ENCODE assay signal across 27 cellular contexts in the genomic region with DNA sequence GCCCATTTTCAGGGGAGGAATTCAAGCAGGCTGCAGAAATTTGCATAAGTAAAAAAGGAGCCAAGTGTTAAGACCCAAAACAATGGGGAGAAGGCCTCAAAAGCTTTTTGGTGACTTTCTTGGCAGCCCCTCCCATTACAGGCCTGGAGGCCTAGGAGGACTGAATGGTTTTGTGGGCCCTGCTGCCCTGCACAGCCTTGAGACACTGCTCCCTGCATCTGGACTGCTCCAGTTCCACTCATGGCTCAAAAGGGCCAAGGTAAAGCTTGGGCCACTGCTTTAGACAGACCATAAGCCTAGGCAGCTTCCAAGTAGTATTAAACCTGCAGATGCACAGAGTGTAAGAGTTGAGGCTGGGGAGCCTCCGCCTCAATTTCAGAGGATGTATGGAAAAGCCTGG.
DNase-seq lines count a peak whose midpoint lies in the region; ATAC-seq, FAIRE-seq and TF ChIP-seq lines count a peak whose summit lies in the region.
"Had no signal": no experiment of that assay in that cellular context is flagged by ENCODE, and none has a peak within 500 bp of the region (broad histone marks: within the 10 kb centered on the region; RNA-seq: fewer than 3 reads in every experiment).

No MANE protein-coding gene starts in this region.

- H3K27me3 ChIP-seq in bronchial epithelial cell (ENCODE audit: control insufficient read depth, insufficient read depth, low read length) (no peaks in the 10 kb centered on the region), SJCRH30 (no peaks in the 10 kb centered on the region)
- H3K27me3 ChIP-seq: BLaER1 treated with 17β-estradiol and CSF1 and Interleukin-3, amounts not matched to agents 10 nM and 100 nM had no signal

- no peak overlapping the region for H3K4me2 ChIP-seq in A549
- H3K4me2 ChIP-seq: BLaER1 treated with 17β-estradiol and CSF1 and Interleukin-3, amounts not matched to agents 10 nM and 100 nM had no signal

- BruUV-seq in Calu3 (replicated peaks; lab: Mats Ljungman, UMichigan) = no TSS peak

- H3K4me3 ChIP-seq in A549 = no peak overlapping the region
- H3K4me3 ChIP-seq in HEK293 (ENCODE audit: low read depth, low read length) = no peak overlapping the region
- H3K4me3 ChIP-seq in bronchial epithelial cell (ENCODE audit: low read depth, low read length) = no peak overlapping the region
- H3K4me3 ChIP-seq in SJCRH30 = no peak overlapping the region
- H3K4me3 ChIP-seq: GM12878 had no signal

- peak; percentile 38 for DNase-seq in activated naive CD8-positive, alpha-beta T cell treated with anti-CD3 and anti-CD28 coated beads, Interleukin-2, amount 50 U/mL, for 24 hours
- DNase-seq in activated naive CD8-positive, alpha-beta T cell treated with anti-CD3 and anti-CD28 coated beads for 36 hours = no peak
- DNase-seq in A549 (ENCODE audit: low read depth in 1 of 2, low spot score in 1 of 2) (no peak), bronchial epithelial cell (ENCODE audit: low read depth) (no peak), Calu3 (no peak), SJCRH30 (no peak), NCI-H128 (lab: John Stamatoyannopoulos, UW; ENCODE audit: unreplicated experiment) (no peak)
- DNase-seq: 8988T; AML-193; Caco-2; CD4-positive, alpha-beta T cell; DMS 273 treated with DMSO at 0.1 percent for 48 hours; DMS153; DMS53; DMS79; DND-41; EL; GDM1 had no signal

- no peak overlapping the region for H3K27ac Mint-ChIP-seq in activated naive CD8-positive, alpha-beta T cell treated with anti-CD3 and anti-CD28 coated beads, Interleukin-2, amount 50 U/mL, for 24 hours
- H3K27ac Mint-ChIP-seq in activated naive CD8-positive, alpha-beta T cell treated with anti-CD3 and anti-CD28 coated beads for 36 hours = no peak overlapping the region
- no peak overlapping the region for H3K27ac Mint-ChIP-seq in Calu3 (ENCODE audit: unreplicated experiment)
- H3K27ac Mint-ChIP-seq: B cell; CD4-positive, alpha-beta T cell; CD8-positive, alpha-beta T cell had no signal

- H3K4me1 Mint-ChIP-seq in activated naive CD8-positive, alpha-beta T cell treated with anti-CD3 and anti-CD28 coated beads, Interleukin-2, amount 50 U/mL, for 24 hours = peaks cover 57% of the 10 kb centered on the region
- H3K4me1 Mint-ChIP-seq in activated naive CD8-positive, alpha-beta T cell treated with anti-CD3 and anti-CD28 coated beads for 36 hours = peaks cover 22% of the 10 kb centered on the region
- H3K4me1 Mint-ChIP-seq in Calu3 (ENCODE audit: low read depth, unreplicated experiment) = no peaks in the 10 kb centered on the region

- POLR2A ChIA-PET in A549 (lab: Yijun Ruan, JAX) (no interaction called here), HEK293 (lab: Yijun Ruan, JAX) (no interaction called here)

- no peak for TF ChIP-seq EP300 in A549 (IDR thresholded peaks at IDR 0.05)

- H3K4me3 Mint-ChIP-seq in activated naive CD8-positive, alpha-beta T cell treated with anti-CD3 and anti-CD28 coated beads, Interleukin-2, amount 50 U/mL, for 24 hours = no peak overlapping the region
- H3K4me3 Mint-ChIP-seq in activated naive CD8-positive, alpha-beta T cell treated with anti-CD3 and anti-CD28 coated beads for 36 hours = no peak overlapping the region
- H3K4me3 Mint-ChIP-seq in Calu3 (ENCODE audit: low read depth, unreplicated experiment) = no peak overlapping the region
- H3K4me3 Mint-ChIP-seq: B cell; CD4-positive, alpha-beta T cell; CD8-positive, alpha-beta T cell had no signal

- H3K27ac ChIP-seq in A549 = no peak overlapping the region
- H3K27ac ChIP-seq in HEK293 (ENCODE audit: extremely low read depth, low read depth, low read length) = no peak overlapping the region
- no peak overlapping the region for H3K27ac ChIP-seq in SJCRH30
- H3K27ac ChIP-seq: BLaER1 treated with 17β-estradiol and CSF1 and Interleukin-3, amounts not matched to agents 10 nM and 100 nM; C4-2B had no signal

- H3K4me1 ChIP-seq in A549 = no peaks in the 10 kb centered on the region
- no peaks in the 10 kb centered on the region for H3K4me1 ChIP-seq in HEK293 (ENCODE audit: control insufficient read depth, insufficient read depth, low read length)
- H3K4me1 ChIP-seq in SJCRH30 = no peaks in the 10 kb centered on the region
- H3K4me1 ChIP-seq: Caco-2 had no signal

- TF ChIP-seq POLR2A in A549 (IDR thresholded peaks at IDR 0.05; ENCODE audit: low read length) = no peak

- H3K9me3 Mint-ChIP-seq in activated naive CD8-positive, alpha-beta T cell treated with anti-CD3 and anti-CD28 coated beads, Interleukin-2, amount 50 U/mL, for 24 hours = peaks cover 19% of the 10 kb centered on the region
- H3K9me3 Mint-ChIP-seq in activated naive CD8-positive, alpha-beta T cell treated with anti-CD3 and anti-CD28 coated beads for 36 hours = peaks cover 21% of the 10 kb centered on the region
- H3K9me3 Mint-ChIP-seq in Calu3 (ENCODE audit: low read depth, unreplicated experiment) = no peaks in the 10 kb centered on the region
- H3K9me3 Mint-ChIP-seq: CD4-positive, alpha-beta T cell; CD8-positive, alpha-beta T cell had no signal

- WGBS in A549 (ENCODE audit: missing lambda C conversion rate) = no CpG with 5 or more reads among the region's 1 CpG

- no peak for TF ChIP-seq CTCF in A549 (IDR thresholded peaks at IDR 0.05)
- no peak for TF ChIP-seq CTCF in HEK293 (tag by site-specific recombination; IDR thresholded peaks at IDR 0.05)
- TF ChIP-seq CTCF in bronchial epithelial cell (IDR thresholded peaks at IDR 0.05; ENCODE audit: insufficient read depth, low read length, severe bottlenecking) = no peak
- TF ChIP-seq CTCF in Calu3 (IDR thresholded peaks at IDR 0.05; ENCODE audit: unreplicated experiment) = no peak

- H3K9me3 ChIP-seq in A549 (no peaks in the 10 kb centered on the region), HEK293 (ENCODE audit: control insufficient read depth, insufficient read depth, low read depth, low read length) (no peaks in the 10 kb centered on the region), SJCRH30 (replicated peaks) (no peaks in the 10 kb centered on the region)
- H3K9me3 ChIP-seq: Caco-2 had no signal

- intact Hi-C loops in Calu3 (cut with micrococcal nuclease; ENCODE audit: unreplicated experiment) = no loop called here

- H3K27me3 Mint-ChIP-seq in activated naive CD8-positive, alpha-beta T cell treated with anti-CD3 and anti-CD28 coated beads, Interleukin-2, amount 50 U/mL, for 24 hours = no peaks in the 10 kb centered on the region
- H3K27me3 Mint-ChIP-seq in activated naive CD8-positive, alpha-beta T cell treated with anti-CD3 and anti-CD28 coated beads for 36 hours = no peaks in the 10 kb centered on the region
- peaks cover 17% of the 10 kb centered on the region for H3K27me3 Mint-ChIP-seq in Calu3 (ENCODE audit: unreplicated experiment)
- H3K27me3 Mint-ChIP-seq: B cell; CD4-positive, alpha-beta T cell had no signal

- H3K36me3 Mint-ChIP-seq in activated naive CD8-positive, alpha-beta T cell treated with anti-CD3 and anti-CD28 coated beads, Interleukin-2, amount 50 U/mL, for 24 hours (ENCODE audit: low read depth) = peaks cover 70% of the 10 kb centered on the region
- peaks cover 50% of the 10 kb centered on the region for H3K36me3 Mint-ChIP-seq in activated naive CD8-positive, alpha-beta T cell treated with anti-CD3 and anti-CD28 coated beads for 36 hours
- no peaks in the 10 kb centered on the region for H3K36me3 Mint-ChIP-seq in Calu3 (ENCODE audit: insufficient read depth, unreplicated experiment)
- H3K36me3 Mint-ChIP-seq: CD8-positive, alpha-beta T cell had no signal

- no peak for FAIRE-seq in A549 (lab: Jason Lieb, UNC)
- peak; percentile 32 for FAIRE-seq in bronchial epithelial cell (lab: Jason Lieb, UNC)
- FAIRE-seq: A204.1, GM12878, GM12892, GM18507 had no signal

- H3K36me3 ChIP-seq in HEK293 (ENCODE audit: control insufficient read depth in 2 of 2, insufficient read depth in 1 of 2, low read length in 2 of 2) (no peaks in the 10 kb centered on the region), bronchial epithelial cell (ENCODE audit: control insufficient read depth, insufficient read depth, low read length) (no peaks in the 10 kb centered on the region), SJCRH30 (no peaks in the 10 kb centered on the region)

- CTCF ChIA-PET in A549 (lab: Yijun Ruan, JAX) = no interaction called here
- CTCF ChIA-PET in HEK293 (lab: Yijun Ruan, JAX) = interaction anchor here (0.9 kb wide), 1 partner anchor 60 kb away, joined by 3 read pairs; no protein-coding TSS in a partner anchor
- CTCF ChIA-PET in Calu3 (lab: Charles Lee) = interaction anchor here (0.6 kb wide), 1 partner anchor 39 kb away, joined by 3 read pairs; no protein-coding TSS in a partner anchor

- TF ChIP-seq RAD21 in A549 (conservative IDR thresholded peaks at IDR 0.05 in 1 of 2, IDR thresholded peaks at IDR 0.05 in 1 of 2) = no peak

- no peak for ATAC-seq in activated naive CD8-positive, alpha-beta T cell treated with anti-CD3 and anti-CD28 coated beads, Interleukin-2, amount 50 U/mL, for 24 hours
- ATAC-seq in A549 = no peak
- ATAC-seq: CD8-positive, alpha-beta T cell; GM12878 had no signal

TF ChIP-seq in A549, 52 proteins besides CTCF, POLR2A, EP300 and RAD21 (continues in another document):
- no peak for TF ChIP-seq RFX5 (IDR thresholded peaks at IDR 0.05)
- no peak for TF ChIP-seq NFE2L2 (conservative IDR thresholded peaks at IDR 0.05; ENCODE audit: low read length)
- TF ChIP-seq ZC3H11A (IDR thresholded peaks at IDR 0.05) = no peak

TF ChIP-seq in HEK293, 187 proteins besides CTCF, POLR2A, EP300 and RAD21 (continues in another document):
- TF ChIP-seq, protein P1, sequence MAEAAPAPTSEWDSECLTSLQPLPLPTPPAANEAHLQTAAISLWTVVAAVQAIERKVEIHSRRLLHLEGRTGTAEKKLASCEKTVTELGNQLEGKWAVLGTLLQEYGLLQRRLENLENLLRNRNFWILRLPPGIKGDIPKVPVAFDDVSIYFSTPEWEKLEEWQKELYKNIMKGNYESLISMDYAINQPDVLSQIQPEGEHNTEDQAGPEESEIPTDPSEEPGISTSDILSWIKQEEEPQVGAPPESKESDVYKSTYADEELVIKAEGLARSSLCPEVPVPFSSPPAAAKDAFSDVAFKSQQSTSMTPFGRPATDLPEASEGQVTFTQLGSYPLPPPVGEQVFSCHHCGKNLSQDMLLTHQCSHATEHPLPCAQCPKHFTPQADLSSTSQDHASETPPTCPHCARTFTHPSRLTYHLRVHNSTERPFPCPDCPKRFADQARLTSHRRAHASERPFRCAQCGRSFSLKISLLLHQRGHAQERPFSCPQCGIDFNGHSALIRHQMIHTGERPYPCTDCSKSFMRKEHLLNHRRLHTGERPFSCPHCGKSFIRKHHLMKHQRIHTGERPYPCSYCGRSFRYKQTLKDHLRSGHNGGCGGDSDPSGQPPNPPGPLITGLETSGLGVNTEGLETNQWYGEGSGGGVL (tag by site-specific recombination; IDR thresholded peaks at IDR 0.05) = no peak
- TF ChIP-seq ZNF16 (tag by site-specific recombination; IDR thresholded peaks at IDR 0.05; ENCODE audit: low read depth) = no peak
